ENCODE assay signal across 13 cellular contexts in the genomic region with DNA sequence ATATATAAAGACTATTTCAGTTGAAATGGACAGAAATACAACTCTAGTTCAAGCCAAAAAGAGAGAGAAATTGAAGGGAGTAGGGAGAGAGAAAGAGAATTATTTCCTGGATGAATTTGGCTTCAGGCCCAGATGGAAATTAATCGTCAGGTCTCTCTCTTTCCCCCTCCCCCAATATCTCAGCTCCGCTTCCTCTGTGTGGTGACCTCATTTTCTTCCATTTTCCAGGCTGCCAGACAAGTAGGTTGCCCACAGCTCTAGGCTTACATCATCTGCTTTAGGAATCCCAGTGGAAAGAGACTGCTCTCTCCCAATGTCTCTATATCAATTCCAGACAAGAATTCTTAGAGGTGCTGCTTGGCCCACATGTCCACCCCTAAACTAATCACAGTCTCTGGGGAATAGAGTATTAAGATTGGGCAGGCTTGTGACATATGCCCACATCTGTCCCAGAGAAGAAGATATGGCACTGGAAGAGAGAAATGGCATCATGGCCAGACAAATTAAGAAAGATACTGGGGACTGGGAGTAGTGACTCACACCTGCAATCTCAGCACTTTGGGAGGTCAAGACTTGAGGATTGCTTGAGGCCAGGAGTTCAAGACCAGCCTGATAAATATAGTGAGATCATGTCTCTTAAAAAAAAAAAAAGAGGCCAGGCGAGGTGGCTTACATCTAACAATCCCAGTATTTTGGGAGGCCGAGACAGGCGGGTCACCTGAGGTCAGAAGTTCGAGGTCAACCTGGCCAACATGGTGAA. TPM values are rescaled to one million over a fixed set of nuclear protein-coding genes. Genes with fewer than 3 reads are reported as not detected.
DNase-seq lines count a peak whose midpoint lies in the region; ATAC-seq, FAIRE-seq and TF ChIP-seq lines count a peak whose summit lies in the region.
"Had no signal": no experiment of that assay in that cellular context is flagged by ENCODE, and none has a peak within 500 bp of the region (broad histone marks: within the 10 kb centered on the region; RNA-seq: fewer than 3 reads in every experiment).

No MANE protein-coding gene starts in this region.

- no peaks in the 10 kb centered on the region for H3K9me3 Mint-ChIP-seq in Calu3 (ENCODE audit: low read depth, unreplicated experiment)
- H3K9me3 Mint-ChIP-seq in activated T-cell treated with anti-CD3 and anti-CD28 coated beads, Interleukin-2, amount 50 U/mL, for 72 hours = no peaks in the 10 kb centered on the region
- H3K9me3 Mint-ChIP-seq: CD4-positive, alpha-beta memory T cell had no signal

- H3K4me1 ChIP-seq in stomach (no peaks in the 10 kb centered on the region), Karpas-422 (ENCODE audit: low read length) (no peaks in the 10 kb centered on the region)
- H3K4me1 ChIP-seq: vagina had no signal

- peaks cover 8% of the 10 kb centered on the region for H3K4me1 Mint-ChIP-seq in Calu3 (ENCODE audit: low read depth, unreplicated experiment)
- H3K4me1 Mint-ChIP-seq in activated T-cell treated with anti-CD3 and anti-CD28 coated beads, Interleukin-2, amount 50 U/mL, for 72 hours (ENCODE audit: low read depth) = no peaks in the 10 kb centered on the region
- H3K4me1 Mint-ChIP-seq: CD4-positive, alpha-beta memory T cell had no signal

- H3K27ac ChIP-seq in stomach = no peak overlapping the region
- no peak overlapping the region for H3K27ac ChIP-seq in Karpas-422 (ENCODE audit: low read length)
- H3K27ac ChIP-seq: vagina had no signal

- H3K27me3 Mint-ChIP-seq in Calu3 (ENCODE audit: unreplicated experiment) = no peaks in the 10 kb centered on the region
- peaks cover 7% of the 10 kb centered on the region for H3K27me3 Mint-ChIP-seq in activated T-cell treated with anti-CD3 and anti-CD28 coated beads, Interleukin-2, amount 50 U/mL, for 72 hours (ENCODE audit: low read depth)

- H2AFZ ChIP-seq in Karpas-422 (ENCODE audit: low read length) = no peak overlapping the region

- ATAC-seq in SK-N-SH treated with all-trans-retinoic acid at 6 μM for 48 hours = peak; percentile 93
- no peak for ATAC-seq in activated T-cell treated with anti-CD3 and anti-CD28 coated beads, Interleukin-2, amount 50 U/mL, for 72 hours (replicated peaks in 1 of 2)

- 68 to 76% (median 72%) methylated on average over 6 of the region's 6 CpGs for WGBS in stomach, 5 donors

- no peak overlapping the region for H3K4me3 ChIP-seq in stomach
- no peak overlapping the region for H3K4me3 ChIP-seq in Karpas-422 (ENCODE audit: low read length)
- H3K4me3 ChIP-seq: vagina had no signal

- no peak for TF ChIP-seq EP300 in stomach (IDR thresholded peaks at IDR 0.05)

- no peak for TF ChIP-seq CTCF in Calu3 (IDR thresholded peaks at IDR 0.05; ENCODE audit: unreplicated experiment)
- TF ChIP-seq CTCF in stomach (IDR thresholded peaks at IDR 0.05) = no peak

- H3K79me2 ChIP-seq in Karpas-422 (ENCODE audit: low read length) = no peaks in the 10 kb centered on the region

- no peaks in the 10 kb centered on the region for H3K36me3 ChIP-seq in stomach
- no peaks in the 10 kb centered on the region for H3K36me3 ChIP-seq in Karpas-422 (ENCODE audit: insufficient read depth, low read length)
- H3K36me3 ChIP-seq: vagina had no signal

- no peaks in the 10 kb centered on the region for H4K20me1 ChIP-seq in Karpas-422 (ENCODE audit: insufficient read depth, low read depth, low read length)

- DNase-seq in Calu3 (peak; percentile 16), NCI-H1417 treated with DMSO at 0.1 percent for 48 hours (lab: John Stamatoyannopoulos, UW) (peak; percentile 12), T1000 (lab: John Stamatoyannopoulos, UW) (no peak), stomach (no peak), Karpas-422 (no peak)
- no peak for DNase-seq in activated T-cell treated with anti-CD3 and anti-CD28 coated beads, Interleukin-2, amount 50 U/mL, for 72 hours
- DNase-seq: aorta; CD4-positive, alpha-beta memory T cell had no signal

- no peak overlapping the region for H3K4me3 Mint-ChIP-seq in Calu3 (ENCODE audit: low read depth, unreplicated experiment)
- H3K4me3 Mint-ChIP-seq in activated T-cell treated with anti-CD3 and anti-CD28 coated beads, Interleukin-2, amount 50 U/mL, for 72 hours = no peak overlapping the region

- no peaks in the 10 kb centered on the region for H3K9me2 ChIP-seq in Karpas-422 (replicated peaks; ENCODE audit: insufficient read depth, low read length)

- TF ChIP-seq POLR2A in stomach (IDR thresholded peaks at IDR 0.05) = no peak

- H3K27me3 ChIP-seq in stomach (no peaks in the 10 kb centered on the region), Karpas-422 (ENCODE audit: low read length) (no peaks in the 10 kb centered on the region)
- H3K27me3 ChIP-seq: vagina had no signal

- no TSS peak for BruUV-seq in Calu3 (replicated peaks; lab: Mats Ljungman, UMichigan)

- no peaks in the 10 kb centered on the region for H3K36me3 Mint-ChIP-seq in Calu3 (ENCODE audit: insufficient read depth, unreplicated experiment)
- no peaks in the 10 kb centered on the region for H3K36me3 Mint-ChIP-seq in activated T-cell treated with anti-CD3 and anti-CD28 coated beads, Interleukin-2, amount 50 U/mL, for 72 hours (ENCODE audit: insufficient read depth in 2 of 2)
- H3K36me3 Mint-ChIP-seq: CD4-positive, alpha-beta memory T cell had no signal

- H3K4me2 ChIP-seq in Karpas-422 (ENCODE audit: low read depth, low read length, poor library complexity, severe bottlenecking) = no peak overlapping the region

- H3K9me3 ChIP-seq in stomach (no peaks in the 10 kb centered on the region), Karpas-422 (ENCODE audit: low read length) (no peaks in the 10 kb centered on the region)
- H3K9me3 ChIP-seq: vagina had no signal

- peak; percentile 53 for FAIRE-seq in islet of Langerhans (lab: Jason Lieb, UNC)
- FAIRE-seq: GM19239, keratinocyte had no signal

- no peak overlapping the region for H3K27ac Mint-ChIP-seq in Calu3 (ENCODE audit: unreplicated experiment)
- no peak overlapping the region for H3K27ac Mint-ChIP-seq in activated T-cell treated with anti-CD3 and anti-CD28 coated beads, Interleukin-2, amount 50 U/mL, for 72 hours
- H3K27ac Mint-ChIP-seq: CD4-positive, alpha-beta memory T cell had no signal

- no peak overlapping the region for H3K9ac ChIP-seq in Karpas-422 (ENCODE audit: low read length)

- CTCF ChIA-PET in Calu3 (lab: Charles Lee) = no interaction called here

- intact Hi-C loops in Calu3 (cut with micrococcal nuclease; ENCODE audit: unreplicated experiment) (no loop called here), stomach (cut with DNase I; ENCODE audit: low total_unique reads) (no loop called here)

TF ChIP-seq in SK-N-SH treated with all-trans-retinoic acid at 6 μM for 48 hours, 23 proteins besides CTCF, POLR2A, EP300 and RAD21:
- TF ChIP-seq ISL1 (CRISPR knock-in tag; IDR thresholded peaks at IDR 0.05) (peak; percentile 10; the same call in 1 of the 2 replicates), PPARA (CRISPR knock-in tag; IDR thresholded peaks at IDR 0.05; ENCODE audit: borderline replicate concordance) (no peak)
- TF ChIP-seq, protein P1, sequence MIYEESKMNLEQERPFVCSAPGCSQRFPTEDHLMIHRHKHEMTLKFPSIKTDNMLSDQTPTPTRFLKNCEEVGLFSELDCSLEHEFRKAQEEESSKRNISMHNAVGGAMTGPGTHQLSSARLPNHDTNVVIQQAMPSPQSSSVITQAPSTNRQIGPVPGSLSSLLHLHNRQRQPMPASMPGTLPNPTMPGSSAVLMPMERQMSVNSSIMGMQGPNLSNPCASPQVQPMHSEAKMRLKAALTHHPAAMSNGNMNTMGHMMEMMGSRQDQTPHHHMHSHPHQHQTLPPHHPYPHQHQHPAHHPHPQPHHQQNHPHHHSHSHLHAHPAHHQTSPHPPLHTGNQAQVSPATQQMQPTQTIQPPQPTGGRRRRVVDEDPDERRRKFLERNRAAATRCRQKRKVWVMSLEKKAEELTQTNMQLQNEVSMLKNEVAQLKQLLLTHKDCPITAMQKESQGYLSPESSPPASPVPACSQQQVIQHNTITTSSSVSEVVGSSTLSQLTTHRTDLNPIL (CRISPR knock-in tag; IDR thresholded peaks at IDR 0.05; ENCODE audit: low read depth) = peak; percentile 45; the same call in 1 of the 2 replicates
TF ChIP-seq in SK-N-SH treated with all-trans-retinoic acid at 6 μM for 48 hours: peak in this region for 2.

RNA-seq across cellular contexts. Expression of a gene that starts 37.2 kb away (rescaled TPM):
- total RNA-seq in Calu3 (2022) (29.6 and 29.8 TPM in 2 replicates), stomach (100 to 1,000 TPM in 1 of 5 donors, 10 to 100 TPM in 3, 1 to 10 TPM in 1; 5.2 to 102 (median 22.2) TPM)
- 10 to 100 TPM; 20.3 to 21.6 TPM for total RNA-seq in activated T-cell treated with anti-CD3 and anti-CD28 coated beads, Interleukin-2, amount 50 U/mL, for 72 hours
- 10 to 100 TPM; 39.9 to 71.8 (median 50.3) TPM for polyA plus RNA-seq in stomach
- total RNA-seq in Karpas-422 (2014; rRNA removed; shearing (Covaris generic); ENCODE audit: low replicate concordance) = 31.6 and 41.1 TPM in 2 replicates

Comparison
In these comparisons a context has a peak if more than half of its experiments do, and no peak if none do; other contexts are left out.
1. DNase-seq: peak in Calu3 (single experiment) and NCI-H1417 treated with DMSO at 0.1 percent for 48 hours (single experiment); none in activated T-cell treated with anti-CD3 and anti-CD28 coated beads, Interleukin-2, amount 50 U/mL, for 72 hours (0 of 2), T1000 (single experiment), stomach (single experiment) and Karpas-422 (single experiment).